8 cellular contexts compared by ENCODE assay signal in the genomic region with DNA sequence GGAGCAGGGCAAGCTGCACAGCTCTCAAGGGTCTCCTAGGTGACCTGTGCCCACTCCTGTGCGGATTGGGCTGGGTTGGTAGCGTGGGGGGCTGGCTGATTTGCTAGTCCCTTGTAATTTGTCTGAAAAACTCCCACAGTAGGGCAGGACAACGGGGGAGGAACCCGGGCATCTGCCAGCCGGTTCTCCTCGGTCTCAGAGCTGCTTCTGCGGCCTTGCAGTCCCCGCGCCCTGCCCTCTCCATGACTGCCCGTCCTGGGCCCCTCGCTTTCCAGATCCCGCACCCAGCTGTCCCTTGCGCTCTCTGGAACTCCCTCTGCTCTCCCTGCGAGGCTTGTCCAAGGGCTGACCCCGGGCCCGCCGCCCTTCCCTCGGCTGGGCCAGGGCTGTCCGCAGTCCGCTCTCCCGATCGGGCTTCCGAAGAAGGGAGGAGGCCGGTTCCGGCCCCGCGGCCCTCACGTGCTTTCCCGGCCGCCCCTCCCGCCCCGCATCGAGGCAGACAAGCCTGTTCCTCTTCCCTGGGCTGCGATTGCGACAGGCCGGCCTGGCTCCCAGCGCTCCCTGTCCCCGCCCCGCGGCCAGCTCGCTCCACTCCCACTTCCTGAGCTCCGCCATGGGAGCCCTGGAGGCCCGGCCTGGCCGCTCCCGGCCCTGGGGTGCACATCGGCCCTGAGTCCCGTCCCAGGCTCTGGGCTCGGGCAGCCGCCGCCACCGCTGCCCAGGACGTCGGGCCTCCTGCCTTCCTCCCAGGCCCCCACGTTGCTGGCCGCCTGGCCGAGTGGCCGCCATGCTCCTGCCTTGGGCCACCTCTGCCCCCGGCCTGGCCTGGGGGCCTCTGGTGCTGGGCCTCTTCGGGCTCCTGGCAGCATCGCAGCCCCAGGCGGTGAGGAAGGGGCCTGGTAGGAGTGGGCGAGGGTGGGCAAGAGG. TPM values are rescaled to one million over a fixed set of nuclear protein-coding genes. Genes with fewer than 3 reads are reported as not detected.
DNase-seq lines count a peak whose midpoint lies in the region; ATAC-seq and TF ChIP-seq lines count a peak whose summit lies in the region.

A gene (plus strand): TSS at position 591 of the 927 bp plus-strand sequence. CDS start 197 bp downstream, at position 788.

- peaks cover 41% of the 10 kb centered on the region for H3K4me1 ChIP-seq in left ventricle myocardium inferior

- H3K4me3 Mint-ChIP-seq in progenitor cell of endocrine pancreas (ENCODE audit: low read depth), result no peak within 1 kb of the TSS

- no peaks in the 10 kb centered on the region for H3K9me3 ChIP-seq in left ventricle myocardium inferior (replicated peaks)

- ATAC-seq in GM21529 (IDR thresholded peaks at IDR 0.05; ENCODE audit: unreplicated experiment) (no peak), GM18868 (IDR thresholded peaks at IDR 0.05; ENCODE audit: unreplicated experiment) (no peak), HG03045 (IDR thresholded peaks at IDR 0.05; ENCODE audit: unreplicated experiment) (no peak)

- no peaks in the 10 kb centered on the region for H3K9me3 Mint-ChIP-seq in progenitor cell of endocrine pancreas (ENCODE audit: low read depth)

- in situ Hi-C loops in astrocyte of the spinal cord (cut with HindIII; ENCODE audit: low sequenced_read_pairs), result no loop called here

- peak within 1 kb of the TSS; percentile 48 for H3K4me3 ChIP-seq in astrocyte of the spinal cord (ENCODE audit: low read depth, low read length)
- H3K4me3 ChIP-seq in left ventricle myocardium inferior, result peak within 1 kb of the TSS; percentile 76

- H3K36me3 Mint-ChIP-seq in progenitor cell of endocrine pancreas (ENCODE audit: insufficient read depth), result peaks cover 2% of the 10 kb centered on the region

- peaks cover 30% of the 10 kb centered on the region for H3K36me3 ChIP-seq in left ventricle myocardium inferior

- H3K27me3 ChIP-seq in left ventricle myocardium inferior (ENCODE audit: low read depth), result no peaks in the 10 kb centered on the region

- peaks cover 6% of the 10 kb centered on the region for H3K4me1 Mint-ChIP-seq in progenitor cell of endocrine pancreas (ENCODE audit: low read depth)

- TF ChIP-seq CTCF in astrocyte of the spinal cord (IDR thresholded peaks at IDR 0.05; ENCODE audit: low read depth, low read length) (no peak), left ventricle myocardium inferior (IDR thresholded peaks at IDR 0.05; ENCODE audit: borderline replicate concordance) (peak; percentile 20), progenitor cell of endocrine pancreas (IDR thresholded peaks at IDR 0.05; ENCODE audit: unreplicated experiment) (no peak)

- intact Hi-C loops in left ventricle myocardium inferior (cut with micrococcal nuclease), result loop anchor here (10.0 kb wide), 1 partner anchor 49 kb away; no protein-coding TSS in a partner anchor

- H3K27ac Mint-ChIP-seq in progenitor cell of endocrine pancreas, result peak within 1 kb of the TSS; percentile 6

- H3K27me3 Mint-ChIP-seq in progenitor cell of endocrine pancreas, result peaks cover 38% of the 10 kb centered on the region

- DNase-seq in GM03348 (ENCODE audit: low spot score) (peak; percentile 98), NCI-H2196 treated with DMSO at 0.1 percent for 48 hours (lab: John Stamatoyannopoulos, UW; ENCODE audit: unreplicated experiment) (peak; percentile 36), astrocyte of the spinal cord (ENCODE audit: low read depth, low spot score) (peak; percentile 85), left ventricle myocardium inferior (peak; percentile 98), progenitor cell of endocrine pancreas (ENCODE audit: low spot score, unreplicated experiment) (peak; percentile 60)

- H3K27ac ChIP-seq in left ventricle myocardium inferior (replicated peaks), result peak within 1 kb of the TSS; percentile 97

RNA-seq across cellular contexts. Expression of the gene that starts here (rescaled TPM):
- total RNA-seq in left ventricle myocardium inferior (23.5 TPM), progenitor cell of endocrine pancreas (17.8 and 18.3 TPM in 2 replicates)

Comparison
In these comparisons a context has a peak if more than half of its experiments do, and no peak if none do; other contexts are left out.
1. DNase-seq: peak in every context shown above with its lines; median percentile 98 in GM03348; 98 in left ventricle myocardium inferior; 85 in astrocyte of the spinal cord; 60 in progenitor cell of endocrine pancreas; 36 in NCI-H2196 treated with DMSO at 0.1 percent for 48 hours.